3 cellular contexts compared by ENCODE assay signal in genomic region chr1:165712764-165713163, GRCh38.
TF ChIP-seq lines count a peak whose summit lies in the region.

No MANE protein-coding gene starts in this region.

TF ChIP-seq in A549, 52 proteins besides CTCF, POLR2A, EP300 and RAD21:
- TF ChIP-seq NFE2L2 (conservative IDR thresholded peaks at IDR 0.05; ENCODE audit: low read length) (no peak), HOXA7 (CRISPR knock-in tag; IDR thresholded peaks at IDR 0.05) (no peak), ZC3H11A (IDR thresholded peaks at IDR 0.05) (peak; percentile 83), TP53 (CRISPR knock-in tag; IDR thresholded peaks at IDR 0.05) (no peak), EHF (CRISPR knock-in tag; IDR thresholded peaks at IDR 0.05) (no peak), PHF8 (IDR thresholded peaks at IDR 0.05; ENCODE audit: borderline replicate concordance, low read depth) (no peak), JUNB (IDR thresholded peaks at IDR 0.05) (no peak), ZSCAN20 (CRISPR knock-in tag; IDR thresholded peaks at IDR 0.05) (no peak)

TF ChIP-seq in HEK293, 187 proteins besides CTCF, POLR2A, EP300 and RAD21 (continues in another document):
- 0 out of 2 replicates have a peak, but pooled peaks have one; percentile 20 for TF ChIP-seq ZNF19 (tag by site-specific recombination; IDR thresholded peaks at IDR 0.05; ENCODE audit: low read depth)
- TF ChIP-seq ZNF510 (tag by site-specific recombination; IDR thresholded peaks at IDR 0.05; ENCODE audit: insufficient replicate concordance): peak; percentile 79
- TF ChIP-seq ZNF426 (tag by site-specific recombination; IDR thresholded peaks at IDR 0.05): peak; percentile 70
- no peak for TF ChIP-seq ZNF398 (tag by site-specific recombination; IDR thresholded peaks at IDR 0.05)
- 0 out of 2 replicates have a peak, but pooled peaks have one; percentile 14 for TF ChIP-seq ZNF654 (tag by site-specific recombination; IDR thresholded peaks at IDR 0.05; ENCODE audit: low read depth)
- TF ChIP-seq ZNF394 (tag by site-specific recombination; IDR thresholded peaks at IDR 0.05; ENCODE audit: borderline replicate concordance): peak; percentile 81
- TF ChIP-seq ZBTB26 (tag by site-specific recombination; optimal IDR thresholded peaks at IDR 0.05): no peak
- TF ChIP-seq PRDM1 (tag by site-specific recombination; IDR thresholded peaks at IDR 0.05): no peak
- TF ChIP-seq ZNF266 (tag by site-specific recombination; IDR thresholded peaks at IDR 0.05; ENCODE audit: low read depth): peak; percentile 29; the same call in 1 of the 2 replicates
- TF ChIP-seq ZBTB8A (tag by site-specific recombination; IDR thresholded peaks at IDR 0.05): peak; percentile 28; the same call in 1 of the 2 replicates
- TF ChIP-seq ZNF623 (tag by site-specific recombination; IDR thresholded peaks at IDR 0.05): peak; percentile 59
- peak; percentile 51; the same call in 1 of the 2 replicates for TF ChIP-seq ZBTB11 (tag by site-specific recombination; conservative IDR thresholded peaks at IDR 0.05; ENCODE audit: low read depth)
- TF ChIP-seq ZNF707 (tag by site-specific recombination; IDR thresholded peaks at IDR 0.05): no peak
- TF ChIP-seq HIC1 (tag by site-specific recombination; IDR thresholded peaks at IDR 0.05): no peak
- no peak for TF ChIP-seq GLIS2 (tag by site-specific recombination; IDR thresholded peaks at IDR 0.05)
- no peak for TF ChIP-seq ZNF24 (tag by site-specific recombination; IDR thresholded peaks at IDR 0.05)

TF ChIP-seq in K562, 482 proteins besides CTCF, POLR2A, EP300 and RAD21:
- TF ChIP-seq AFF1 (IDR thresholded peaks at IDR 0.05; ENCODE audit: low read depth in 1 of 2, partially characterized antibody in 2 of 2): peak in 1 of 2 experiments; percentile 68
- no peak for TF ChIP-seq ZNF699 (CRISPR knock-in tag; IDR thresholded peaks at IDR 0.05; ENCODE audit: insufficient replicate concordance)
- TF ChIP-seq ZC3H11A (IDR thresholded peaks at IDR 0.05; ENCODE audit: low read depth, low read length): peak; percentile 83; the same call in 1 of the 2 replicates
